Comparison of ENCODE assay signal across 1 cellular context in the genomic region with DNA sequence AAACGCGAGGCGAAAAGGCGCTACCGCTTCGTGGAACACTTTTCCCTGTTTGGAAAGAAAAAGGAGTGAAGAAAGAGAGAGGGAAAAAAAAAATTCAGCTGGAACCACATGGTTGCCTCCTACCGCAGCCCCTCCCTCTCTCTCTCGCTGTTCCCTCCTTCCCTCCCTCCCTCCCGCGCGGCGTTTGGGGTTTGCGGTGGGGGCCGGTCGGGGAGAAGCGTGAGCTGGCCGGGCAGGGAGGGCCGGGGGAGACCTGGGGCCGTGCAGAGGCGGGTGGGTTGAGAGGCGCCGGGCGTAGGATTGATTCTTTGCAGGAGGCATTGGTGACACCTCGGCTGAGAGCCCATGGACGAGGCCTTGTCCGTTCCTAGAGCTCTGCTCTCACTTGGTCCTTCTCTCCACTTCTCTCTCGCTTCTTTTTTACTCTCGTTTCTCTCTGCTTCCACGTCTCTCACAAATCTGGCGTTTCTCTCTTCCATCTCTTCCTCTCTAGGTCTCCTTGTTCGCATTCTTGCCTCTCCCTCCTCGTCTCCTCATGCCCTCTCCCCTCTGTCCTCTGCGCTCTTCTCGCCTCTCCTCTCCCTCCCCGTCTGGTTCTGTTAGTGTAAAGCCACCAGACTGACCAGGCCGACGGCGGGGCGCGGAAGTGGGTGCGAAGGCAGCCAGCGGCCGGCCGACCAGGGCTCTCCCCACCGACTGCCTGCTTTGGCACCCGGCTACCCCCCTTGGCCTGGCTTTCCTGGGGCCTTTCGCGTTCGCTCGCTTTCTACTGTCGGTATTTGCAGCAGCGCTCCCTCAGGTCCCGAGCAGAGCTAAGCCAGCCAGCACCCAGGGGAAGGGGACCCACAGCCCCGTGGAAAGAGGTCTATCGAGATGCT.
TF ChIP-seq lines count a peak whose summit lies in the region.

TSS of gene CLMP (minus strand) at position 67 of the 878 bp plus-strand sequence. CDS start 308 bp downstream, outside the sequence.

TF ChIP-seq in A549, 52 proteins besides CTCF, POLR2A, EP300 and RAD21 (continued from another document):
- TF ChIP-seq MAX (IDR thresholded peaks at IDR 0.05) = peak; percentile 61; the same call in 1 of the 2 replicates
- TF ChIP-seq HEYL (CRISPR knock-in tag; IDR thresholded peaks at IDR 0.05) = no peak
- TF ChIP-seq MYC (IDR thresholded peaks at IDR 0.05; ENCODE audit: borderline replicate concordance, low read length) = no peak
- TF ChIP-seq HMGXB4 (CRISPR knock-in tag; IDR thresholded peaks at IDR 0.05; ENCODE audit: borderline replicate concordance) = no peak
- no peak for TF ChIP-seq BHLHE40 (IDR thresholded peaks at IDR 0.05; ENCODE audit: low read depth, low read length)
- TF ChIP-seq JUN (IDR thresholded peaks at IDR 0.05) = peak in 1 of 2 experiments; percentile 8; a peak in 1 of 5 replicates
- no peak for TF ChIP-seq ELK1 (IDR thresholded peaks at IDR 0.05; ENCODE audit: low read depth, low read length)
- TF ChIP-seq, protein P1, sequence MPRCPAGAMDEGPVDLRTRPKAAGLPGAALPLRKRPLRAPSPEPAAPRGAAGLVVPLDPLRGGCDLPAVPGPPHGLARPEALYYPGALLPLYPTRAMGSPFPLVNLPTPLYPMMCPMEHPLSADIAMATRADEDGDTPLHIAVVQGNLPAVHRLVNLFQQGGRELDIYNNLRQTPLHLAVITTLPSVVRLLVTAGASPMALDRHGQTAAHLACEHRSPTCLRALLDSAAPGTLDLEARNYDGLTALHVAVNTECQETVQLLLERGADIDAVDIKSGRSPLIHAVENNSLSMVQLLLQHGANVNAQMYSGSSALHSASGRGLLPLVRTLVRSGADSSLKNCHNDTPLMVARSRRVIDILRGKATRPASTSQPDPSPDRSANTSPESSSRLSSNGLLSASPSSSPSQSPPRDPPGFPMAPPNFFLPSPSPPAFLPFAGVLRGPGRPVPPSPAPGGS (IDR thresholded peaks at IDR 0.05) = no peak
- TF ChIP-seq MAFK (IDR thresholded peaks at IDR 0.05; ENCODE audit: partially characterized antibody) = no peak
- TF ChIP-seq CHD2 (IDR thresholded peaks at IDR 0.05; ENCODE audit: low read length, partially characterized antibody) = no peak
- TF ChIP-seq HOXB13 (CRISPR knock-in tag; IDR thresholded peaks at IDR 0.05; ENCODE audit: low read depth) = no peak
- TF ChIP-seq, protein P2, sequence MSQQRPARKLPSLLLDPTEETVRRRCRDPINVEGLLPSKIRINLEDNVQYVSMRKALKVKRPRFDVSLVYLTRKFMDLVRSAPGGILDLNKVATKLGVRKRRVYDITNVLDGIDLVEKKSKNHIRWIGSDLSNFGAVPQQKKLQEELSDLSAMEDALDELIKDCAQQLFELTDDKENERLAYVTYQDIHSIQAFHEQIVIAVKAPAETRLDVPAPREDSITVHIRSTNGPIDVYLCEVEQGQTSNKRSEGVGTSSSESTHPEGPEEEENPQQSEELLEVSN (IDR thresholded peaks at IDR 0.05; ENCODE audit: borderline replicate concordance, low read depth) = peak; percentile 72; the same call in 1 of the 2 replicates
- TF ChIP-seq FOSB (CRISPR knock-in tag; IDR thresholded peaks at IDR 0.05) = no peak
- TF ChIP-seq ZSCAN20 (CRISPR knock-in tag; IDR thresholded peaks at IDR 0.05) = no peak
- TF ChIP-seq HOXA7 (CRISPR knock-in tag; IDR thresholded peaks at IDR 0.05) = no peak
- TF ChIP-seq FOXS1 (CRISPR knock-in tag; IDR thresholded peaks at IDR 0.05) = no peak
- no peak for TF ChIP-seq GATA3 (IDR thresholded peaks at IDR 0.05; ENCODE audit: borderline replicate concordance)
- no peak for TF ChIP-seq NPAS2 (CRISPR knock-in tag; IDR thresholded peaks at IDR 0.05; ENCODE audit: borderline replicate concordance)
- no peak for TF ChIP-seq TP53 (CRISPR knock-in tag; IDR thresholded peaks at IDR 0.05)
- TF ChIP-seq, protein P3, sequence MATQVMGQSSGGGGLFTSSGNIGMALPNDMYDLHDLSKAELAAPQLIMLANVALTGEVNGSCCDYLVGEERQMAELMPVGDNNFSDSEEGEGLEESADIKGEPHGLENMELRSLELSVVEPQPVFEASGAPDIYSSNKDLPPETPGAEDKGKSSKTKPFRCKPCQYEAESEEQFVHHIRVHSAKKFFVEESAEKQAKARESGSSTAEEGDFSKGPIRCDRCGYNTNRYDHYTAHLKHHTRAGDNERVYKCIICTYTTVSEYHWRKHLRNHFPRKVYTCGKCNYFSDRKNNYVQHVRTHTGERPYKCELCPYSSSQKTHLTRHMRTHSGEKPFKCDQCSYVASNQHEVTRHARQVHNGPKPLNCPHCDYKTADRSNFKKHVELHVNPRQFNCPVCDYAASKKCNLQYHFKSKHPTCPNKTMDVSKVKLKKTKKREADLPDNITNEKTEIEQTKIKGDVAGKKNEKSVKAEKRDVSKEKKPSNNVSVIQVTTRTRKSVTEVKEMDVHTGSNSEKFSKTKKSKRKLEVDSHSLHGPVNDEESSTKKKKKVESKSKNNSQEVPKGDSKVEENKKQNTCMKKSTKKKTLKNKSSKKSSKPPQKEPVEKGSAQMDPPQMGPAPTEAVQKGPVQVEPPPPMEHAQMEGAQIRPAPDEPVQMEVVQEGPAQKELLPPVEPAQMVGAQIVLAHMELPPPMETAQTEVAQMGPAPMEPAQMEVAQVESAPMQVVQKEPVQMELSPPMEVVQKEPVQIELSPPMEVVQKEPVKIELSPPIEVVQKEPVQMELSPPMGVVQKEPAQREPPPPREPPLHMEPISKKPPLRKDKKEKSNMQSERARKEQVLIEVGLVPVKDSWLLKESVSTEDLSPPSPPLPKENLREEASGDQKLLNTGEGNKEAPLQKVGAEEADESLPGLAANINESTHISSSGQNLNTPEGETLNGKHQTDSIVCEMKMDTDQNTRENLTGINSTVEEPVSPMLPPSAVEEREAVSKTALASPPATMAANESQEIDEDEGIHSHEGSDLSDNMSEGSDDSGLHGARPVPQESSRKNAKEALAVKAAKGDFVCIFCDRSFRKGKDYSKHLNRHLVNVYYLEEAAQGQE (IDR thresholded peaks at IDR 0.05) = no peak
